Comparison of ENCODE assay signal across 12 cellular contexts in the genomic region with DNA sequence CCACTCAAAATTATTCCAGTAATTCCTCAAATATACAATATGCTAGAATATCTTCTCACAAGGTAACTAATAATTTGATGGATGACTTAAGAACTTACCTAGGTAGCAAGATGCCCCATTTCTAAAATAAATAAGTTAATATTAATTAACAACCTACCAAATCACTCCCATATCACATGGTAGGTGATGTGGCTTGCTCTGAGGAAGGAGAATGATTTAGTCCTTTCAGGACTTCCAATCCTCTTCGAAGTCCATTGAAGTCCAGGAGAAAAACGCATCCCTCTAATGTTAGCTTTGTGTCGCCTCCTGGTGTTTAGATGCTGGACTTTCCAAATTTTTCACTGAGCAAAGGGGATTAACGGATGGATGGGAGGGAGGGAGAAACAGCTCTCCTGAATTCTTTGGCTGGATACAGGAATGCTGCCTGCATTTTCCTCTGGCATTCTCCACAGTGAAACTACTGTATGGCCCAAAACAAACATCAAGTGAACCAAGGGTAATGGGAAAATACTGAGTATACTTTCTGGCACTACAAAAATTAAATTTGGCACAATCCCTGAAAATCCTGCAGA. TPM values are rescaled to one million over a fixed set of nuclear protein-coding genes. Genes with fewer than 3 reads are reported as not detected.
DNase-seq lines count a peak whose midpoint lies in the region; ATAC-seq, FAIRE-seq and TF ChIP-seq lines count a peak whose summit lies in the region.
"Had no signal": no experiment of that assay in that cellular context is flagged by ENCODE, and none has a peak within 500 bp of the region (broad histone marks: within the 10 kb centered on the region; RNA-seq: fewer than 3 reads in every experiment).

No MANE protein-coding gene starts in this region.

- TF ChIP-seq POLR2A in HepG2 (IDR thresholded peaks at IDR 0.05; ENCODE audit: insufficient read depth in 1 of 2, low read depth in 2 of 2, low read length in 2 of 2) (no peak), right lobe of liver (IDR thresholded peaks at IDR 0.05) (no peak)

- peak; percentile 26 for DNase-seq in HepG2 (ENCODE audit: low spot score)
- no peak for DNase-seq in right lobe of liver
- DNase-seq in astrocyte of the cerebellum (ENCODE audit: low read depth): peak; percentile 53
- DNase-seq in hepatocyte (ENCODE audit: low spot score): no peak
- no peak for DNase-seq in activated T-cell treated with anti-CD3 and anti-CD28 coated beads, Interleukin-2, amount 50 U/mL, for 48 hours
- no peak for DNase-seq in stimulated activated CD4-positive, alpha-beta T cell treated with anti-CD3 and anti-CD28 coated beads, Interleukin-2, amount 100 ng/mL, for 48 hours
- DNase-seq: anterior cingulate cortex, hippocampal formation, NCI-H345, nucleus accumbens had no signal

- no peak overlapping the region for H3K9ac ChIP-seq in HepG2 (ENCODE audit: insufficient read depth, low read depth, low read length)

- intact Hi-C loops in HepG2 (cut with micrococcal nuclease; ENCODE audit: unreplicated experiment): loop anchor here (1.0 to 5.0 kb wide), 2 partner anchors 136 to 316 kb away; no protein-coding TSS in a partner anchor
- intact Hi-C loops in right lobe of liver (cut with DNase I): no loop called here

- in situ Hi-C loops in HepG2 (cut with HindIII; ENCODE audit: extremely low pct_ligation_motif_present, low pct_unique_long_range_greater_than_20kb): loop anchor here (5.0 kb wide), 1 partner anchor 134 kb away; no protein-coding TSS in a partner anchor
- in situ Hi-C loops in astrocyte of the cerebellum (cut with HindIII; ENCODE audit: low sequenced_read_pairs): no loop called here

- TF ChIP-seq EP300 in HepG2 (IDR thresholded peaks at IDR 0.05; ENCODE audit: low read depth in 2 of 2, low read length in 2 of 2) (no peak), HepG2 (CRISPR knock-in tag; IDR thresholded peaks at IDR 0.05; ENCODE audit: borderline replicate concordance) (no peak)

- H3K27ac ChIP-seq in HepG2 (ENCODE audit: extremely low read length, insufficient read depth, low read length): no peak overlapping the region
- no peak overlapping the region for H3K27ac ChIP-seq in right lobe of liver
- H3K27ac ChIP-seq in hepatocyte: peak overlapping the region; percentile 31

- FAIRE-seq in HepG2 (lab: Jason Lieb, UNC): peak; percentile 21

- TF ChIP-seq CTCF in HepG2 (CRISPR knock-in tag; IDR thresholded peaks at IDR 0.05) (peak; percentile 51), right lobe of liver (IDR thresholded peaks at IDR 0.05) (peak in 1 of 4 donors; percentile 10), astrocyte of the cerebellum (IDR thresholded peaks at IDR 0.05; ENCODE audit: low read depth, low read length, missing control alignments) (peak; percentile 45), hepatocyte (IDR thresholded peaks at IDR 0.05; ENCODE audit: poor library complexity) (peak; percentile 21)

- H3K4me3 ChIP-seq in HepG2 (replicated peaks in 1 of 3; ENCODE audit: insufficient read depth in 1 of 3, low read depth in 2 of 3, low read length in 3 of 3) (no peak overlapping the region), right lobe of liver (no peak overlapping the region), astrocyte of the cerebellum (ENCODE audit: low read depth, low read length) (no peak overlapping the region), hepatocyte (no peak overlapping the region)

- POLR2A ChIA-PET in HepG2 (lab: Yijun Ruan, JAX): no interaction called here

- CTCF ChIA-PET in HepG2 (lab: Yijun Ruan, JAX; ENCODE audit: low intra/inter-chr PET ratio, low total read pairs): interaction anchor here (2.2 kb wide), 1 partner anchor 136 kb away, joined by 14 read pairs; no protein-coding TSS in a partner anchor

- H3K9me3 ChIP-seq in HepG2 (ENCODE audit: low read length) (no peaks in the 10 kb centered on the region), right lobe of liver (no peaks in the 10 kb centered on the region), hepatocyte (ENCODE audit: low read depth) (no peaks in the 10 kb centered on the region)

- ATAC-seq in HepG2: peak; percentile 33; the same call in 1 of the 3 replicates
- ATAC-seq in right lobe of liver: no peak
- ATAC-seq in GM18873 (IDR thresholded peaks at IDR 0.05; ENCODE audit: low FRiP score, unreplicated experiment): no peak
- ATAC-seq in GM18517 (IDR thresholded peaks at IDR 0.05; ENCODE audit: unreplicated experiment): no peak

- 28% methylated on average over 4 of the region's 4 CpGs for WGBS in HepG2 (ENCODE audit: low lambda C conversion rate)
- 89% methylated on average over 2 of the region's 4 CpGs for WGBS in right lobe of liver (ENCODE audit: insufficient coverage, low coverage, low lambda C conversion rate, missing lambda C conversion rate)
- WGBS in hepatocyte (ENCODE audit: low lambda C conversion rate, missing lambda C conversion rate): 82% methylated on average over 4 of the region's 4 CpGs

- BruUV-seq in HepG2 (replicated peaks; lab: Mats Ljungman, UMichigan): no TSS peak

- H3K4me1 ChIP-seq in HepG2 (ENCODE audit: insufficient read depth, low read length): peaks cover 2% of the 10 kb centered on the region
- no peaks in the 10 kb centered on the region for H3K4me1 ChIP-seq in right lobe of liver
- peaks cover 14% of the 10 kb centered on the region for H3K4me1 ChIP-seq in hepatocyte (ENCODE audit: insufficient read depth)

- H2AFZ ChIP-seq in HepG2 (ENCODE audit: low read length): no peak overlapping the region
- no peak overlapping the region for H2AFZ ChIP-seq in hepatocyte

- H4K20me1 ChIP-seq in HepG2 (ENCODE audit: insufficient read depth, low read length) (no peaks in the 10 kb centered on the region), hepatocyte (ENCODE audit: insufficient read depth, poor library complexity, severe bottlenecking) (no peaks in the 10 kb centered on the region)

- H3K79me2 ChIP-seq in HepG2 (ENCODE audit: insufficient read depth, low read length) (no peaks in the 10 kb centered on the region), hepatocyte (peaks cover 14% of the 10 kb centered on the region)

- H3K36me3 ChIP-seq in HepG2 (replicated peaks in 1 of 2; ENCODE audit: control insufficient read depth in 1 of 2, insufficient read depth in 2 of 2, low read length in 2 of 2) (no peaks in the 10 kb centered on the region), right lobe of liver (no peaks in the 10 kb centered on the region), hepatocyte (replicated peaks; ENCODE audit: insufficient read depth, low read depth) (no peaks in the 10 kb centered on the region)

- TF ChIP-seq RAD21 in HepG2 (CRISPR knock-in tag; IDR thresholded peaks at IDR 0.05): 0 out of 2 replicates have a peak, but pooled peaks have one; percentile 14

- H3K27me3 ChIP-seq in HepG2 (ENCODE audit: control insufficient read depth in 1 of 2, insufficient read depth in 2 of 2, low read length in 2 of 2) (no peaks in the 10 kb centered on the region), right lobe of liver (no peaks in the 10 kb centered on the region), hepatocyte (no peaks in the 10 kb centered on the region)

- no peak overlapping the region for H3K4me2 ChIP-seq in HepG2 (ENCODE audit: low read depth, low read length)
- no peak overlapping the region for H3K4me2 ChIP-seq in hepatocyte

- H3K9me2 ChIP-seq in hepatocyte (replicated peaks; ENCODE audit: insufficient read depth): no peaks in the 10 kb centered on the region

TF ChIP-seq in HepG2, 621 proteins besides CTCF, POLR2A, EP300 and RAD21:
- TF ChIP-seq SMC3 (IDR thresholded peaks at IDR 0.05; ENCODE audit: low read length) (peak; percentile 28; the same call in 1 of the 2 replicates), STAG1 (CRISPR knock-in tag; IDR thresholded peaks at IDR 0.05) (peak; percentile 66), ZNF101 (CRISPR knock-in tag; IDR thresholded peaks at IDR 0.05; ENCODE audit: borderline replicate concordance, low read depth) (no peak)

RNA-seq across cellular contexts. Expression of a gene that starts 58.6 kb away (rescaled TPM):
- 0.04 and 0.07 TPM in 2 replicates for total RNA-seq in HepG2 (2016; rRNA removed; fragmentation: Illumina TruSeq; extraction: Trizol)
- not detected in 2 replicates for total RNA-seq in HepG2 (2016; cell fraction: cytosol; rRNA removed; fragmentation: Illumina TruSeq; extraction: Trizol; ENCODE audit: low read depth)
- 0.02 and 0.04 TPM in 2 replicates for total RNA-seq in HepG2 (2016; cell fraction: insoluble cytoplasmic fraction; rRNA removed; fragmentation: Illumina TruSeq; extraction: Trizol)
- 0.06 TPM in 1 of 2 replicates, not detected in the other for total RNA-seq in HepG2 (2016; cell fraction: membrane; rRNA removed; fragmentation: Illumina TruSeq; extraction: Trizol)
- 0.22 and 0.87 TPM in 2 replicates for total RNA-seq in HepG2 (2016; cell fraction: nucleus; rRNA removed; fragmentation: Illumina TruSeq; extraction: Trizol)
- polyA plus RNA-seq in HepG2 (2011; rRNA removed): 0.01 TPM in 2 replicates
- polyA plus RNA-seq in HepG2 (2011; cell fraction: cytosol; rRNA removed): 0.01 and 0.03 TPM in 2 replicates
- 0.02 and 0.16 TPM in 2 replicates for polyA plus RNA-seq in HepG2 (2011; cell fraction: nucleus; rRNA removed)
- 0.07 TPM in 1 of 2 replicates, not detected in the other for polyA plus RNA-seq in HepG2 (2012)
- not detected in 2 replicates for polyA plus RNA-seq in HepG2 (2016; cell fraction: cytosol; fragmentation: Illumina TruSeq; extraction: Trizol; ENCODE audit: low read depth)
- polyA plus RNA-seq in HepG2 (2016; cell fraction: insoluble cytoplasmic fraction; fragmentation: Illumina TruSeq; extraction: Trizol; ENCODE audit: low read depth): not detected in 2 replicates
- not detected in 2 replicates for polyA plus RNA-seq in HepG2 (2016; cell fraction: membrane; fragmentation: Illumina TruSeq; extraction: Trizol; ENCODE audit: low read depth)
- 0.12 TPM in 1 of 2 replicates, not detected in the other for polyA plus RNA-seq in HepG2 (2016; cell fraction: nucleus; fragmentation: Illumina TruSeq; extraction: Trizol; ENCODE audit: insufficient read depth, low read depth)
- polyA minus RNA-seq in HepG2 (2011; rRNA and poly(A)+ RNA removed; ENCODE audit: low replicate concordance): 0.09 and 0.20 TPM in 2 replicates
- not detected in 2 replicates for polyA minus RNA-seq in HepG2 (2011; cell fraction: cytosol; rRNA and poly(A)+ RNA removed)
- polyA minus RNA-seq in HepG2 (2011; cell fraction: nucleus; rRNA and poly(A)+ RNA removed): under 0.01 TPM in 1 of 2 replicates, not detected in the other
- total RNA-seq in right lobe of liver: 1 to 10 TPM; 2.4 to 4.4 (median 3.3) TPM
- 21.1 and 30.3 TPM in 2 replicates for total RNA-seq in hepatocyte
- 8.5 TPM in 2 replicates for polyA plus RNA-seq in hepatocyte

Comparison
In these comparisons a context has a peak if more than half of its experiments do, and no peak if none do; other contexts are left out.
1. DNase-seq: peak in HepG2 (single experiment) and astrocyte of the cerebellum (single experiment); none in right lobe of liver (0 of 3), hepatocyte (single experiment), activated T-cell treated with anti-CD3 and anti-CD28 coated beads, Interleukin-2, amount 50 U/mL, for 48 hours (0 of 2) and stimulated activated CD4-positive, alpha-beta T cell treated with anti-CD3 and anti-CD28 coated beads, Interleukin-2, amount 100 ng/mL, for 48 hours (0 of 2).